23 cellular contexts compared by ENCODE assay signal in genomic region chr9:68740561-68740960, GRCh38. TPM values are rescaled to one million over a fixed set of nuclear protein-coding genes. Genes with fewer than 3 reads are reported as not detected.
DNase-seq lines count a peak whose midpoint lies in the region; ATAC-seq and TF ChIP-seq lines count a peak whose summit lies in the region.
"Had no signal": no experiment of that assay in that cellular context is flagged by ENCODE, and none has a peak within 500 bp of the region (broad histone marks: within the 10 kb centered on the region; RNA-seq: fewer than 3 reads in every experiment).

No MANE protein-coding gene starts in this region.

- H4K20me1 ChIP-seq in hepatocyte (ENCODE audit: insufficient read depth, poor library complexity, severe bottlenecking): no peaks in the 10 kb centered on the region
- H4K20me1 ChIP-seq: BLaER1 had no signal

- H3K9me2 ChIP-seq in hepatocyte (replicated peaks; ENCODE audit: insufficient read depth): no peaks in the 10 kb centered on the region

- H3K36me3 ChIP-seq in hepatocyte (replicated peaks; ENCODE audit: insufficient read depth, low read depth): no peaks in the 10 kb centered on the region
- no peaks in the 10 kb centered on the region for H3K36me3 ChIP-seq in upper lobe of left lung
- no peaks in the 10 kb centered on the region for H3K36me3 ChIP-seq in H7 (replicated peaks; ENCODE audit: control insufficient read depth, insufficient read depth, low read length)
- H3K36me3 ChIP-seq: BLaER1, SJSA1 had no signal

- peak overlapping the region; percentile 55 for H3K4me2 ChIP-seq in hepatocyte
- H3K4me2 ChIP-seq: BLaER1 had no signal

- H3K4me1 ChIP-seq in hepatocyte (ENCODE audit: insufficient read depth): peaks cover 16% of the 10 kb centered on the region
- H3K4me1 ChIP-seq in upper lobe of left lung: peaks cover 0 to 11% (median 0%) of the 10 kb centered on the region in 4 donors
- H3K4me1 ChIP-seq: BLaER1, SJSA1 had no signal

- H3K9me3 ChIP-seq in hepatocyte (ENCODE audit: low read depth) (no peaks in the 10 kb centered on the region), upper lobe of left lung (no peaks in the 10 kb centered on the region)
- H3K9me3 ChIP-seq: BLaER1, SJSA1, testis had no signal

- TF ChIP-seq EP300 in upper lobe of left lung (IDR thresholded peaks at IDR 0.05): peak in 1 of 4 donors; percentile 54

- no peak overlapping the region for H2AFZ ChIP-seq in hepatocyte

- 64% methylated on average over 4 of the region's 4 CpGs for WGBS in hepatocyte (ENCODE audit: low lambda C conversion rate, missing lambda C conversion rate)
- 48 to 50% methylated on average over 4 of the region's 4 CpGs for WGBS in upper lobe of left lung, 2 donors

- 0 out of 2 replicates have a peak overlapping the region, but pooled peaks have one; percentile 4 for H3K27ac ChIP-seq in VCaP
- peak overlapping the region; percentile 89 for H3K27ac ChIP-seq in hepatocyte
- H3K27ac ChIP-seq in upper lobe of left lung: peak overlapping the region; percentile 37 to 55 (median 50)
- H3K27ac ChIP-seq: BLaER1, SJSA1, testis had no signal

- H3K79me2 ChIP-seq in hepatocyte: peaks cover 25% of the 10 kb centered on the region

- DNase-seq in SIG-M5 treated with dmso at 0.1 percent for 504 hours (lab: John Stamatoyannopoulos, UW; ENCODE audit: unreplicated experiment): peak; percentile 53
- DNase-seq in SIG-M5 (lab: John Stamatoyannopoulos, UW): no peak
- DNase-seq in hepatocyte (ENCODE audit: low spot score): peak; percentile 73
- peak in 1 of 2 donors; percentile 45 for DNase-seq in upper lobe of left lung
- no peak for DNase-seq in occipital lobe (lab: John Stamatoyannopoulos, UW)
- DNase-seq in NCI-H226: no peak
- DNase-seq in H7: no peak
- DNase-seq: activated CD4-positive, alpha-beta T cell treated with anti-CD3 and anti-CD28 coated beads for 4 hours; activated effector memory CD4-positive, alpha-beta T cell treated with anti-CD3 and anti-CD28 coated beads, Interleukin-2, amount 50 U/mL, for 16 hours; central memory CD4-positive, alpha-beta T cell; effector memory CD8-positive, alpha-beta T cell; GOT3; hypothalamus; kidney glomerular epithelial cell; NCI-H1048; stimulated activated CD4-positive, alpha-beta T cell treated with anti-CD3 and anti-CD28 coated beads, Interleukin-4, amount 100 ng/mL, for 24 hours; stimulated activated CD8-positive, alpha-beta memory T cell treated with anti-CD3 and anti-CD28 coated beads, Interleukin-4, amount 100 ng/mL, for 48 hours; testis had no signal

- TF ChIP-seq CTCF in VCaP (conservative IDR thresholded peaks at IDR 0.05): no peak
- no peak for TF ChIP-seq CTCF in hepatocyte (IDR thresholded peaks at IDR 0.05; ENCODE audit: poor library complexity)
- no peak for TF ChIP-seq CTCF in upper lobe of left lung (IDR thresholded peaks at IDR 0.05)

- no peak for TF ChIP-seq POLR2A in upper lobe of left lung (IDR thresholded peaks at IDR 0.05)

- H3K4me3 ChIP-seq in hepatocyte (no peak overlapping the region), upper lobe of left lung (no peak overlapping the region), H7 (ENCODE audit: insufficient read depth, low read depth, low read length) (no peak overlapping the region)
- H3K4me3 ChIP-seq: BLaER1, SJSA1, testis had no signal

- peak; percentile 63 to 79 for ATAC-seq in upper lobe of left lung (ENCODE audit: low FRiP score in 2 of 2)
- ATAC-seq: effector memory CD8-positive, alpha-beta T cell had no signal

- H3K27me3 ChIP-seq in hepatocyte (no peaks in the 10 kb centered on the region), upper lobe of left lung (no peaks in the 10 kb centered on the region), H7 (ENCODE audit: control insufficient read depth, insufficient read depth, low read length) (no peaks in the 10 kb centered on the region)
- H3K27me3 ChIP-seq: BLaER1, SJSA1, testis had no signal

RNA-seq across cellular contexts. Expression of gene PIP5K1B, which starts 35.5 kb away (rescaled TPM):
- total RNA-seq in hepatocyte: 10.2 and 11.1 TPM in 2 replicates
- polyA plus RNA-seq in hepatocyte: 2.5 and 3.7 TPM in 2 replicates
- 10 to 100 TPM; 22.4 to 76.8 (median 47.2) TPM for total RNA-seq in upper lobe of left lung
- 2.7 TPM for total RNA-seq in occipital lobe
- total RNA-seq in H7 (2014; rRNA removed; shearing (Covaris generic)): 1.8 and 2.4 TPM in 2 replicates
- total RNA-seq: A172, osteocyte, SJSA1 had no signal

Comparison
In these comparisons a context has a peak if more than half of its experiments do, and no peak if none do; other contexts are left out.
1. DNase-seq: peak in SIG-M5 treated with dmso at 0.1 percent for 504 hours (single experiment) and hepatocyte (single experiment); none in SIG-M5 (single experiment), occipital lobe (single experiment), NCI-H226 (single experiment) and H7 (single experiment).
2. H3K27ac ChIP-seq: peak in every context shown above with its lines; median percentile 89 in hepatocyte; 50 in upper lobe of left lung; 4 in VCaP.